Comparison of ENCODE assay signal across 8 cellular contexts in the genomic region with DNA sequence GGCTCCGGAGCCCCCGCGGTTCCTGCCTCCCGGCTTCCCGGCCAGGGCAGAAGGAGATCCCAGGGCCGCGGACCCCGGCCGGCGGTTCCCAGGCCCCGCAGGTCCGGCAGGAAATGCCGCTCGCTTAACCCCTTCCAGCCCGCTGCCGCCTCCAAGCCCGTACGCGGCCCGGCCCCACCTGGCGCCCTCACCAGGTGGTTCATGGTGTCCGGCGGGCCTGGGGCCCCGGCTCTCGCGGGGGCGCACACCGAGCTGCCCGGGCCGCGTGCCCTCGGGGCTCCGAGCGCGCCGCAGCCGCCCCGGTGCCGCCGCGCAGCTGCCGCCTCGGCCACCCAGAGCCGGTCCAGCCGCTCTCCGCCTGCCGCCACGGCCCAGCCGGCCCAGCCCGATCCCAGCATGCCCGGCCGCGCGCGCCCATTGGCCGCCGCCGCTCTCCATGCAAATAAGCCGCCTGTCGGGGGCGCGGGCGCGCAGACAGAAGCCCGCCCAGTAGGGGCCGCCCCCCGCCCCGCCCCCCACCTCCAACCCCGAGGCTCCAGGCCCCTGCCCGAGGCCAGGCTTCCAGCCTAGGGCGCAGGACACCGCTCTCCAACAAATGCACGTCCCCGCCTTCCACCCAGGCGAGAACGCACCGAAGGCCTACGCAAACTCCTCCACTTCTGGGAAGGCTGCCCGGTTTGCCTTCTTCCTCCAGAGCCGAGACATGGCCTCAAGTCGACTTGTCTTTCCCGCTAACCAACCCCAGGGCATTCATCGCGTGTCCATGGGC. TPM values are rescaled to one million over a fixed set of nuclear protein-coding genes. Genes with fewer than 3 reads are reported as not detected.
DNase-seq lines count a peak whose midpoint lies in the region; ATAC-seq and TF ChIP-seq lines count a peak whose summit lies in the region.

A gene with protein sequence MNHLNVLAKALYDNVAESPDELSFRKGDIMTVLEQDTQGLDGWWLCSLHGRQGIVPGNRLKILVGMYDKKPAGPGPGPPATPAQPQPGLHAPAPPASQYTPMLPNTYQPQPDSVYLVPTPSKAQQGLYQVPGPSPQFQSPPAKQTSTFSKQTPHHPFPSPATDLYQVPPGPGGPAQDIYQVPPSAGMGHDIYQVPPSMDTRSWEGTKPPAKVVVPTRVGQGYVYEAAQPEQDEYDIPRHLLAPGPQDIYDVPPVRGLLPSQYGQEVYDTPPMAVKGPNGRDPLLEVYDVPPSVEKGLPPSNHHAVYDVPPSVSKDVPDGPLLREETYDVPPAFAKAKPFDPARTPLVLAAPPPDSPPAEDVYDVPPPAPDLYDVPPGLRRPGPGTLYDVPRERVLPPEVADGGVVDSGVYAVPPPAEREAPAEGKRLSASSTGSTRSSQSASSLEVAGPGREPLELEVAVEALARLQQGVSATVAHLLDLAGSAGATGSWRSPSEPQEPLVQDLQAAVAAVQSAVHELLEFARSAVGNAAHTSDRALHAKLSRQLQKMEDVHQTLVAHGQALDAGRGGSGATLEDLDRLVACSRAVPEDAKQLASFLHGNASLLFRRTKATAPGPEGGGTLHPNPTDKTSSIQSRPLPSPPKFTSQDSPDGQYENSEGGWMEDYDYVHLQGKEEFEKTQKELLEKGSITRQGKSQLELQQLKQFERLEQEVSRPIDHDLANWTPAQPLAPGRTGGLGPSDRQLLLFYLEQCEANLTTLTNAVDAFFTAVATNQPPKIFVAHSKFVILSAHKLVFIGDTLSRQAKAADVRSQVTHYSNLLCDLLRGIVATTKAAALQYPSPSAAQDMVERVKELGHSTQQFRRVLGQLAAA (minus strand): TSS at position 345 of the 769 bp plus-strand sequence. CDS start 142 bp downstream, at position 203.

- no peaks in the 10 kb centered on the region for H3K36me3 ChIP-seq in Karpas-422 (ENCODE audit: insufficient read depth, low read length)
- H3K36me3 ChIP-seq in thyroid gland: no peaks in the 10 kb centered on the region

- no peaks in the 10 kb centered on the region for H3K9me3 Mint-ChIP-seq in activated CD8-positive, alpha-beta T cell treated with anti-CD3 and anti-CD28 coated beads for 36 hours
- no peaks in the 10 kb centered on the region for H3K9me3 Mint-ChIP-seq in activated CD8-positive, alpha-beta T cell treated with anti-CD3 and anti-CD28 coated beads, Interleukin-2, amount 10 ng/mL, durations not matched to agents 7 days and 5 days (ENCODE audit: insufficient read depth)
- H3K9me3 Mint-ChIP-seq in T-cell (no peaks in the 10 kb centered on the region), mesothelial cell of epicardium (no peaks in the 10 kb centered on the region)

- H3K36me3 Mint-ChIP-seq in activated CD8-positive, alpha-beta T cell treated with anti-CD3 and anti-CD28 coated beads for 36 hours (ENCODE audit: low read depth): no peaks in the 10 kb centered on the region
- H3K36me3 Mint-ChIP-seq in activated CD8-positive, alpha-beta T cell treated with anti-CD3 and anti-CD28 coated beads, Interleukin-2, amount 10 ng/mL, durations not matched to agents 7 days and 5 days (ENCODE audit: low read depth): no peaks in the 10 kb centered on the region
- H3K36me3 Mint-ChIP-seq in T-cell (no peaks in the 10 kb centered on the region), mesothelial cell of epicardium (no peaks in the 10 kb centered on the region)

- no peak within 1 kb of the TSS for H3K27ac Mint-ChIP-seq in activated CD8-positive, alpha-beta T cell treated with anti-CD3 and anti-CD28 coated beads for 36 hours
- no peak within 1 kb of the TSS for H3K27ac Mint-ChIP-seq in activated CD8-positive, alpha-beta T cell treated with anti-CD3 and anti-CD28 coated beads, Interleukin-2, amount 10 ng/mL, durations not matched to agents 7 days and 5 days
- H3K27ac Mint-ChIP-seq in T-cell (no peak within 1 kb of the TSS), mesothelial cell of epicardium (peak within 1 kb of the TSS; percentile 93)

- H3K9me2 ChIP-seq in Karpas-422 (replicated peaks; ENCODE audit: insufficient read depth, low read length): no peaks in the 10 kb centered on the region

- no peaks in the 10 kb centered on the region for H3K9me3 ChIP-seq in Karpas-422 (ENCODE audit: low read length)
- no peaks in the 10 kb centered on the region for H3K9me3 ChIP-seq in thyroid gland

- no peak within 1 kb of the TSS for H3K27ac ChIP-seq in Karpas-422 (ENCODE audit: low read length)
- H3K27ac ChIP-seq in thyroid gland: peak within 1 kb of the TSS; percentile 72 to 91 (median 90)

- H3K9ac ChIP-seq in Karpas-422 (ENCODE audit: low read length): peak within 1 kb of the TSS; percentile 81

- peak; percentile 67 to 91 for TF ChIP-seq POLR2A in thyroid gland (IDR thresholded peaks at IDR 0.05)

- H3K4me1 ChIP-seq in Karpas-422 (ENCODE audit: low read length) (peaks cover 22% of the 10 kb centered on the region), thyroid gland (peaks cover 57 to 86% of the 10 kb centered on the region in 2 donors)

- H3K4me3 ChIP-seq in Karpas-422 (ENCODE audit: low read length) (peak within 1 kb of the TSS; percentile 95), epithelial cell of proximal tubule (ENCODE audit: low read depth, low read length) (peak within 1 kb of the TSS; percentile 96), thyroid gland (replicated peaks in 1 of 3) (peak within 1 kb of the TSS; percentile 59 to 80 (median 71))

- TF ChIP-seq CTCF in activated CD8-positive, alpha-beta T cell treated with anti-CD3 and anti-CD28 coated beads for 36 hours (IDR thresholded peaks at IDR 0.05): no peak
- TF ChIP-seq CTCF in epithelial cell of proximal tubule (conservative IDR thresholded peaks at IDR 0.05; ENCODE audit: low read depth, low read length): no peak
- TF ChIP-seq CTCF in mesothelial cell of epicardium (IDR thresholded peaks at IDR 0.05; ENCODE audit: unreplicated experiment): no peak
- no peak for TF ChIP-seq CTCF in thyroid gland (IDR thresholded peaks at IDR 0.05)

- CTCF ChIA-PET in activated CD8-positive, alpha-beta T cell treated with anti-CD3 and anti-CD28 coated beads for 36 hours (lab: Charles Lee): interaction anchor here (1.1 to 2.3 kb wide), 4 partner anchors 51 to 133 kb away, joined by 4 to 12 read pairs (median 8); no protein-coding TSS in a partner anchor
- CTCF ChIA-PET in activated CD8-positive, alpha-beta T cell treated with anti-CD3 and anti-CD28 coated beads, Interleukin-2, amount 10 ng/mL, durations not matched to agents 7 days and 5 days (lab: Charles Lee): no interaction called here
- CTCF ChIA-PET in T-cell (lab: Charles Lee): no interaction called here

- ATAC-seq in activated CD8-positive, alpha-beta T cell treated with anti-CD3 and anti-CD28 coated beads for 36 hours: peak; percentile 69
- ATAC-seq in activated CD8-positive, alpha-beta T cell treated with anti-CD3 and anti-CD28 coated beads, Interleukin-2, amount 10 ng/mL, durations not matched to agents 7 days and 5 days: no peak
- ATAC-seq in GM21717 (IDR thresholded peaks at IDR 0.05; ENCODE audit: unreplicated experiment) (peak; percentile 63), T-cell (replicated peaks in 1 of 4) (peak in 2 of 4 experiments; percentile 8 to 76)

- 15 to 40% methylated on average over 4 of the region's 84 CpGs for WGBS in thyroid gland, 2 donors

- DNase-seq in activated CD8-positive, alpha-beta T cell treated with anti-CD3 and anti-CD28 coated beads for 36 hours: peak; percentile 35
- no peak for DNase-seq in activated CD8-positive, alpha-beta T cell treated with anti-CD3 and anti-CD28 coated beads, Interleukin-2, amount 10 ng/mL, durations not matched to agents 7 days and 5 days
- peak; percentile 91 for DNase-seq in Karpas-422
- DNase-seq in T-cell: no peak
- no peak for DNase-seq in epithelial cell of proximal tubule (ENCODE audit: low read depth)
- peak; percentile 85 to 87 for DNase-seq in mesothelial cell of epicardium (ENCODE audit: low spot score in 2 of 2, unreplicated experiment in 2 of 2)
- DNase-seq in thyroid gland: peak; percentile 88 to 91

- peaks cover 37% of the 10 kb centered on the region for H4K20me1 ChIP-seq in Karpas-422 (ENCODE audit: insufficient read depth, low read depth, low read length)

- peaks cover 34% of the 10 kb centered on the region for H3K27me3 Mint-ChIP-seq in activated CD8-positive, alpha-beta T cell treated with anti-CD3 and anti-CD28 coated beads for 36 hours
- peaks cover 58% of the 10 kb centered on the region for H3K27me3 Mint-ChIP-seq in activated CD8-positive, alpha-beta T cell treated with anti-CD3 and anti-CD28 coated beads, Interleukin-2, amount 10 ng/mL, durations not matched to agents 7 days and 5 days (ENCODE audit: low read depth)
- H3K27me3 Mint-ChIP-seq in T-cell (peaks cover 16 to 63% of the 10 kb centered on the region in 2 donors), mesothelial cell of epicardium (ENCODE audit: low read depth) (no peaks in the 10 kb centered on the region)

- H3K4me2 ChIP-seq in Karpas-422 (ENCODE audit: low read depth, low read length, poor library complexity, severe bottlenecking): peak within 1 kb of the TSS; percentile 94

- H3K79me2 ChIP-seq in Karpas-422 (ENCODE audit: low read length): peaks cover 45% of the 10 kb centered on the region

- POLR2A ChIA-PET in activated CD8-positive, alpha-beta T cell treated with anti-CD3 and anti-CD28 coated beads for 36 hours (lab: Charles Lee): no interaction called here
- POLR2A ChIA-PET in activated CD8-positive, alpha-beta T cell treated with anti-CD3 and anti-CD28 coated beads, Interleukin-2, amount 10 ng/mL, durations not matched to agents 7 days and 5 days (lab: Charles Lee): no interaction called here
- POLR2A ChIA-PET in T-cell (lab: Charles Lee): no interaction called here

- no peaks in the 10 kb centered on the region for H3K4me1 Mint-ChIP-seq in activated CD8-positive, alpha-beta T cell treated with anti-CD3 and anti-CD28 coated beads for 36 hours (ENCODE audit: low read depth)
- H3K4me1 Mint-ChIP-seq in activated CD8-positive, alpha-beta T cell treated with anti-CD3 and anti-CD28 coated beads, Interleukin-2, amount 10 ng/mL, durations not matched to agents 7 days and 5 days (ENCODE audit: low read depth): peaks cover 12% of the 10 kb centered on the region
- H3K4me1 Mint-ChIP-seq in T-cell (peaks cover 0 to 12% (median 10%) of the 10 kb centered on the region in 3 donors), mesothelial cell of epicardium (peaks cover 73% of the 10 kb centered on the region)

- peak within 1 kb of the TSS; percentile 53 for H3K4me3 Mint-ChIP-seq in activated CD8-positive, alpha-beta T cell treated with anti-CD3 and anti-CD28 coated beads for 36 hours
- H3K4me3 Mint-ChIP-seq in activated CD8-positive, alpha-beta T cell treated with anti-CD3 and anti-CD28 coated beads, Interleukin-2, amount 10 ng/mL, durations not matched to agents 7 days and 5 days: no peak within 1 kb of the TSS
- peak within 1 kb of the TSS; percentile 61 to 75 (median 64) for H3K4me3 Mint-ChIP-seq in T-cell
- peak within 1 kb of the TSS; percentile 80 for H3K4me3 Mint-ChIP-seq in mesothelial cell of epicardium

- peak within 1 kb of the TSS; percentile 81; the same call in 1 of the 2 replicates for H2AFZ ChIP-seq in Karpas-422 (ENCODE audit: low read length)

- no peaks in the 10 kb centered on the region for H3K27me3 ChIP-seq in Karpas-422 (ENCODE audit: low read length)
- no peaks in the 10 kb centered on the region for H3K27me3 ChIP-seq in thyroid gland

- intact Hi-C loops in activated CD8-positive, alpha-beta T cell treated with anti-CD3 and anti-CD28 coated beads for 36 hours (cut with micrococcal nuclease): no loop called here
- intact Hi-C loops in thyroid gland (cut with DNase I): no loop called here

RNA-seq across cellular contexts. Expression of the gene that starts here (rescaled TPM):
- total RNA-seq in activated CD8-positive, alpha-beta T cell treated with anti-CD3 and anti-CD28 coated beads for 36 hours: under 1 TPM; 0.34 to 0.87 TPM
- under 1 TPM in 1 of 2 experiments, not detected in 1; 0.08 TPM for total RNA-seq in activated CD8-positive, alpha-beta T cell treated with anti-CD3 and anti-CD28 coated beads, Interleukin-2, amount 10 ng/mL, durations not matched to agents 7 days and 5 days
- total RNA-seq in Karpas-422 (2014; rRNA removed; shearing (Covaris generic); ENCODE audit: low replicate concordance): 9.2 and 20.5 TPM in 2 replicates
- total RNA-seq in T-cell: 1 to 10 TPM in 2 of 5 donors, under 1 TPM in 3; 0.49 to 1.6 (median 0.98) TPM
- total RNA-seq in epithelial cell of proximal tubule: 125 and 136 TPM in 2 replicates
- total RNA-seq in mesothelial cell of epicardium: 87.3 to 95.9 TPM (median 95.1 TPM) in 3 replicates
- total RNA-seq in thyroid gland: 10 to 100 TPM; 51.1 to 89.9 (median 71.3) TPM

Comparison
In these comparisons a context has a peak if more than half of its experiments do, and no peak if none do; other contexts are left out.
1. Peak in DNase-seq and ATAC-seq in activated CD8-positive, alpha-beta T cell treated with anti-CD3 and anti-CD28 coated beads for 36 hours; RNA of the gene not detected or under 1 TPM.
2. DNase-seq: peak in Karpas-422 (single experiment), mesothelial cell of epicardium (2 of 2) and thyroid gland (2 of 2); none in activated CD8-positive, alpha-beta T cell treated with anti-CD3 and anti-CD28 coated beads, Interleukin-2, amount 10 ng/mL, durations not matched to agents 7 days and 5 days (single experiment), T-cell (0 of 34) and epithelial cell of proximal tubule (single experiment).
3. Peak in every context shown above with its lines, with median percentiles within 50 percentile points of each other: H3K4me3 ChIP-seq.